Comparison of ENCODE assay signal across 14 cellular contexts in genomic region chr7:137996871-137997270, GRCh38. TPM values are rescaled to one million over a fixed set of nuclear protein-coding genes. Genes with fewer than 3 reads are reported as not detected.
DNase-seq lines count a peak whose midpoint lies in the region; ATAC-seq and TF ChIP-seq lines count a peak whose summit lies in the region.
"Had no signal": no experiment of that assay in that cellular context is flagged by ENCODE, and none has a peak within 500 bp of the region (broad histone marks: within the 10 kb centered on the region; RNA-seq: fewer than 3 reads in every experiment).

No MANE protein-coding gene starts in this region.

- intact Hi-C loops in esophagus squamous epithelium (cut with DNase I) (no loop called here), spleen (cut with DNase I; ENCODE audit: low total_unique reads) (no loop called here)

- H3K27ac ChIP-seq in Peyer's patch (peak overlapping the region in 3 of 4 donors; percentile 19 to 36 (median 35)), esophagus squamous epithelium (peak overlapping the region in 3 of 4 donors; percentile 48 to 83 (median 65)), smooth muscle cell (ENCODE audit: low read depth) (peak overlapping the region; percentile 58), spleen (peak overlapping the region in 4 of 8 donors; percentile 2 to 47 (median 18))

- WGBS in esophagus squamous epithelium, 2 donors, result 48 to 53% methylated on average over 3 of the region's 3 CpGs
- WGBS in smooth muscle cell (ENCODE audit: low lambda C conversion rate), result 64% methylated on average over 3 of the region's 3 CpGs
- 26 to 65% (median 28%) methylated on average over 3 of the region's 3 CpGs for WGBS in spleen, 5 donors

- H3K79me2 ChIP-seq in smooth muscle cell (ENCODE audit: low read depth), result peaks cover 80% of the 10 kb centered on the region

- peak overlapping the region; percentile 49 for H3K4me2 ChIP-seq in smooth muscle cell

- no peaks in the 10 kb centered on the region for H3K36me3 ChIP-seq in Peyer's patch
- H3K36me3 ChIP-seq in esophagus squamous epithelium, result no peaks in the 10 kb centered on the region
- H3K36me3 ChIP-seq in smooth muscle cell (ENCODE audit: low read depth), result no peaks in the 10 kb centered on the region
- peaks cover 0 to 4% (median 0%) of the 10 kb centered on the region in 6 donors for H3K36me3 ChIP-seq in spleen

- H3F3A ChIP-seq in smooth muscle cell (ENCODE audit: low read depth), result peaks cover 30% of the 10 kb centered on the region

- no peak for ATAC-seq in activated naive CD4-positive, alpha-beta T cell treated with anti-CD3 and anti-CD28 coated beads, Interleukin-2, amount 50 U/mL, for 72 hours

- no peak overlapping the region for H2AFZ ChIP-seq in smooth muscle cell (ENCODE audit: low read depth)

- no peak overlapping the region for H3K27ac Mint-ChIP-seq in activated naive CD4-positive, alpha-beta T cell treated with anti-CD3 and anti-CD28 coated beads, Interleukin-2, amount 50 U/mL, for 72 hours
- H3K27ac Mint-ChIP-seq: endodermal cell had no signal

- peaks cover 21 to 23% of the 10 kb centered on the region in 2 donors for H3K36me3 Mint-ChIP-seq in activated naive CD4-positive, alpha-beta T cell treated with anti-CD3 and anti-CD28 coated beads, Interleukin-2, amount 50 U/mL, for 72 hours

- H3K4me1 ChIP-seq in Peyer's patch, result peaks cover 0 to 48% (median 6%) of the 10 kb centered on the region in 4 donors
- H3K4me1 ChIP-seq in esophagus squamous epithelium, result peaks cover 27 to 87% (median 52%) of the 10 kb centered on the region in 3 donors
- H3K4me1 ChIP-seq in smooth muscle cell (ENCODE audit: low read depth), result peaks cover 33% of the 10 kb centered on the region
- H3K4me1 ChIP-seq in spleen, result peaks cover 31 to 95% (median 64%) of the 10 kb centered on the region in 6 donors

- H3K9me3 ChIP-seq in Peyer's patch (no peaks in the 10 kb centered on the region), esophagus squamous epithelium (no peaks in the 10 kb centered on the region), smooth muscle cell (replicated peaks; ENCODE audit: low read depth) (no peaks in the 10 kb centered on the region), spleen (no peaks in the 10 kb centered on the region)

- H3K4me3 ChIP-seq in Peyer's patch (no peak overlapping the region), esophagus squamous epithelium (peak overlapping the region in 1 of 4 donors; percentile 13), smooth muscle cell (no peak overlapping the region), spleen (peak overlapping the region in 1 of 8 donors; percentile 92)

- DNase-seq in GF-D8 (lab: John Stamatoyannopoulos, UW), result peak; percentile 33
- DNase-seq in Peyer's patch, result no peak
- DNase-seq in esophagus squamous epithelium (lab: John Stamatoyannopoulos, UW), result no peak
- no peak for DNase-seq in smooth muscle cell (lab: John Stamatoyannopoulos, UW; ENCODE audit: unreplicated experiment)
- no peak for DNase-seq in NAMALWA (ENCODE audit: low spot score)
- no peak for DNase-seq in activated naive CD4-positive, alpha-beta T cell treated with anti-CD3 and anti-CD28 coated beads, Interleukin-2, amount 50 U/mL, for 72 hours (ENCODE audit: low spot score in 2 of 2)
- no peak for DNase-seq in spleen
- DNase-seq: activated CD4-positive, alpha-beta T cell treated with anti-CD3 and anti-CD28 coated beads for 1 hour; activated T-cell treated with anti-CD3 and anti-CD28 coated beads, Interleukin-2, amount 50 U/mL, for 1 hour; endodermal cell; hippocampal formation; NCI-H1930; posterior cingulate gyrus; stimulated activated CD4-positive, alpha-beta T cell treated with anti-CD3 and anti-CD28 coated beads, Interleukin-2, amount 100 ng/mL, for 24 hours had no signal

- H3K9ac ChIP-seq in smooth muscle cell (ENCODE audit: low read depth), result no peak overlapping the region

- peaks cover 83% of the 10 kb centered on the region for H4K20me1 ChIP-seq in smooth muscle cell (ENCODE audit: low read depth)

- H3K9me3 Mint-ChIP-seq in activated naive CD4-positive, alpha-beta T cell treated with anti-CD3 and anti-CD28 coated beads, Interleukin-2, amount 50 U/mL, for 72 hours, result no peaks in the 10 kb centered on the region
- H3K9me3 Mint-ChIP-seq: endodermal cell had no signal

- no peak for TF ChIP-seq POLR2A in Peyer's patch (IDR thresholded peaks at IDR 0.05)
- no peak for TF ChIP-seq POLR2A in esophagus squamous epithelium (IDR thresholded peaks at IDR 0.05)
- TF ChIP-seq POLR2A in spleen (IDR thresholded peaks at IDR 0.05), result no peak

- H3K27me3 ChIP-seq in Peyer's patch (no peaks in the 10 kb centered on the region), esophagus squamous epithelium (no peaks in the 10 kb centered on the region), smooth muscle cell (ENCODE audit: low read depth) (no peaks in the 10 kb centered on the region), spleen (replicated peaks in 1 of 7) (no peaks in the 10 kb centered on the region)

- TF ChIP-seq CTCF in Peyer's patch (IDR thresholded peaks at IDR 0.05), result no peak
- no peak for TF ChIP-seq CTCF in esophagus squamous epithelium (IDR thresholded peaks at IDR 0.05)
- no peak for TF ChIP-seq CTCF in smooth muscle cell (IDR thresholded peaks at IDR 0.05; ENCODE audit: borderline replicate concordance, insufficient read depth, poor library complexity, severe bottlenecking)
- no peak for TF ChIP-seq CTCF in spleen (IDR thresholded peaks at IDR 0.05 in 8 of 11, conservative IDR thresholded peaks at IDR 0.05 in 3 of 11)

RNA-seq across cellular contexts. Expression of gene CREB3L2, which starts 5.0 kb away (rescaled TPM):
- total RNA-seq in Peyer's patch (10 to 100 TPM; 20.6 to 42.7 (median 33.6) TPM), esophagus squamous epithelium (10 to 100 TPM; 14.9 to 21.9 (median 17.3) TPM), smooth muscle cell (46.4 and 69.1 TPM in 2 replicates), spleen (10 to 100 TPM; 29.3 to 68.4 (median 44.9) TPM)
- polyA plus RNA-seq in smooth muscle cell (27.4 and 37.6 TPM in 2 replicates), spleen (1 to 10 TPM; 3.5 to 6.1 (median 5.4) TPM)
- total RNA-seq in activated naive CD4-positive, alpha-beta T cell treated with anti-CD3 and anti-CD28 coated beads, Interleukin-2, amount 50 U/mL, for 72 hours, result 10 to 100 TPM; 20.2 to 27.1 TPM
